ENCODE assay signal across 8 cellular contexts in genomic region chr17:21125862-21126261, GRCh38. TPM values are rescaled to one million over a fixed set of nuclear protein-coding genes. Genes with fewer than 3 reads are reported as not detected.
A peak's percentile ranks its signal among the peaks of the same experiment; 100 is the strongest.
DNase-seq lines count a peak whose midpoint lies in the region; TF ChIP-seq lines count a peak whose summit lies in the region.

No MANE protein-coding gene starts in this region.

- H3K23ac ChIP-seq in mesenchymal stem cell (ENCODE audit: low read length in 2 of 2) = no peak overlapping the region

- no peaks in the 10 kb centered on the region for H3K27me3 ChIP-seq in CD8-positive, alpha-beta memory T cell (ENCODE audit: insufficient read depth, low read length, poor library complexity, severe bottlenecking)
- H3K27me3 ChIP-seq in OCI-LY3 (ENCODE audit: low read depth, low read length) (no peaks in the 10 kb centered on the region), osteoblast (ENCODE audit: insufficient read depth, low read length) (peaks cover 11% of the 10 kb centered on the region), mesenchymal stem cell (ENCODE audit: control insufficient read depth in 1 of 2, insufficient read depth in 1 of 2, low read length in 2 of 2) (peaks cover 3 to 9% of the 10 kb centered on the region in 2 experiments)

- H3K9ac ChIP-seq in OCI-LY3 (ENCODE audit: low read length) (0 out of 2 replicates have a peak overlapping the region, but pooled peaks have one; percentile 63), mesenchymal stem cell (ENCODE audit: low read length) (no peak overlapping the region)

- no peak overlapping the region for H2BK12ac ChIP-seq in mesenchymal stem cell (ENCODE audit: low read length in 2 of 2)

- H3K79me2 ChIP-seq in OCI-LY3 (ENCODE audit: low read length) (peaks cover 11% of the 10 kb centered on the region), osteoblast (ENCODE audit: insufficient read depth, low read length) (peaks cover 23% of the 10 kb centered on the region)

- no peak overlapping the region for H3K14ac ChIP-seq in mesenchymal stem cell (ENCODE audit: low read length in 2 of 2)

- no peak overlapping the region for H2BK15ac ChIP-seq in mesenchymal stem cell (ENCODE audit: low read depth, poor library complexity, severe bottlenecking)

- peaks cover 29 to 34% (median 33%) of the 10 kb centered on the region in 3 donors for H3K4me1 Mint-ChIP-seq in CD8-positive, alpha-beta memory T cell
- H3K4me1 Mint-ChIP-seq in activated naive CD4-positive, alpha-beta T cell treated with anti-CD3 and anti-CD28 coated beads, Interleukin-2, amount 10 ng/mL, durations not matched to agents 7 days and 5 days = peaks cover 37% of the 10 kb centered on the region

- H3K4me3 ChIP-seq in CD8-positive, alpha-beta memory T cell (ENCODE audit: low read length) = peak overlapping the region; percentile 88
- H3K4me3 ChIP-seq in OCI-LY3 (ENCODE audit: low read length) (peak overlapping the region; percentile 92), osteoblast (ENCODE audit: insufficient read depth, low read length) (no peak overlapping the region), mesenchymal stem cell (ENCODE audit: insufficient read depth in 1 of 2, low read depth in 1 of 2, low read length in 2 of 2) (peak overlapping the region in 1 of 2 experiments; percentile 97)

- peak overlapping the region; percentile 93 to 99 (median 96) for H3K27ac Mint-ChIP-seq in CD8-positive, alpha-beta memory T cell
- peak overlapping the region; percentile 93 for H3K27ac Mint-ChIP-seq in activated naive CD4-positive, alpha-beta T cell treated with anti-CD3 and anti-CD28 coated beads, Interleukin-2, amount 10 ng/mL, durations not matched to agents 7 days and 5 days

- no peaks in the 10 kb centered on the region for H3K9me3 Mint-ChIP-seq in CD8-positive, alpha-beta memory T cell
- H3K9me3 Mint-ChIP-seq in activated naive CD4-positive, alpha-beta T cell treated with anti-CD3 and anti-CD28 coated beads, Interleukin-2, amount 10 ng/mL, durations not matched to agents 7 days and 5 days = no peaks in the 10 kb centered on the region

- H2BK120ac ChIP-seq in mesenchymal stem cell (ENCODE audit: low read depth, low read length) = no peak overlapping the region

- H3K36me3 Mint-ChIP-seq in CD8-positive, alpha-beta memory T cell = peaks cover 0 to 10% (median 0%) of the 10 kb centered on the region in 3 donors
- peaks cover 4% of the 10 kb centered on the region for H3K36me3 Mint-ChIP-seq in activated naive CD4-positive, alpha-beta T cell treated with anti-CD3 and anti-CD28 coated beads, Interleukin-2, amount 10 ng/mL, durations not matched to agents 7 days and 5 days

- 71% methylated on average over 4 of the region's 6 CpGs for WGBS in mesenchymal stem cell

- no peak overlapping the region for H3K4ac ChIP-seq in mesenchymal stem cell (ENCODE audit: low read depth in 1 of 2, low read length in 2 of 2)

- H3K18ac ChIP-seq in mesenchymal stem cell (ENCODE audit: low read depth in 1 of 2, low read length in 2 of 2) = no peak overlapping the region

- H2BK5ac ChIP-seq in mesenchymal stem cell (ENCODE audit: low read depth, low read length, poor library complexity, severe bottlenecking) = no peak overlapping the region

- H3K36me3 ChIP-seq in CD8-positive, alpha-beta memory T cell (ENCODE audit: insufficient read depth, low read length) = no peaks in the 10 kb centered on the region
- H3K36me3 ChIP-seq in OCI-LY3 (replicated peaks; ENCODE audit: low read depth, low read length) (no peaks in the 10 kb centered on the region), osteoblast (ENCODE audit: insufficient read depth, low read length) (no peaks in the 10 kb centered on the region), mesenchymal stem cell (ENCODE audit: control insufficient read depth in 1 of 2, insufficient read depth in 2 of 2, low read depth in 1 of 2, low read length in 2 of 2) (no peaks in the 10 kb centered on the region)

- no peak overlapping the region for H4K8ac ChIP-seq in mesenchymal stem cell (ENCODE audit: low read length)

- H4K20me1 ChIP-seq in OCI-LY3 (ENCODE audit: insufficient read depth, low read length) (no peaks in the 10 kb centered on the region), osteoblast (ENCODE audit: insufficient read depth, low read length) (no peaks in the 10 kb centered on the region)

- peak overlapping the region; percentile 77 for H3K4me2 ChIP-seq in OCI-LY3 (ENCODE audit: low read length)
- H3K4me2 ChIP-seq in osteoblast (ENCODE audit: insufficient read depth, low read length) = peak overlapping the region; percentile 89
- no peak overlapping the region for H3K4me2 ChIP-seq in mesenchymal stem cell (ENCODE audit: low read length, poor library complexity, severe bottlenecking)

- CTCF ChIA-PET in CD8-positive, alpha-beta memory T cell (lab: Charles Lee) = interaction anchor here (1.3 to 2.2 kb wide), 3 partner anchors 83 to 387 kb away, joined by 3 to 8 read pairs (median 4); no protein-coding TSS in a partner anchor
- CTCF ChIA-PET in activated naive CD4-positive, alpha-beta T cell treated with anti-CD3 and anti-CD28 coated beads, Interleukin-2, amount 10 ng/mL, durations not matched to agents 7 days and 5 days (lab: Charles Lee) = no interaction called here

- in situ Hi-C loops in ACHN (cut with HindIII; ENCODE audit: low pct_ligation_motif_present, low pct_unique_long_range_greater_than_20kb, low sequenced_read_pairs) = no loop called here

- H2AFZ ChIP-seq in OCI-LY3 (ENCODE audit: low read depth, low read length) (peak overlapping the region; percentile 91; the same call in 1 of the 2 replicates), osteoblast (ENCODE audit: low read length) (no peak overlapping the region), mesenchymal stem cell (ENCODE audit: low read depth, low read length) (no peak overlapping the region)

- H3K27ac ChIP-seq in CD8-positive, alpha-beta memory T cell (ENCODE audit: low read depth, low read length) = peak overlapping the region; percentile 89
- H3K27ac ChIP-seq in OCI-LY3 (ENCODE audit: low read length) (no peak overlapping the region), osteoblast (ENCODE audit: low read depth, low read length) (no peak overlapping the region), mesenchymal stem cell (ENCODE audit: low read length, poor library complexity, severe bottlenecking) (no peak overlapping the region)

- peak overlapping the region; percentile 89 to 98 (median 95) for H3K4me3 Mint-ChIP-seq in CD8-positive, alpha-beta memory T cell
- peak overlapping the region; percentile 87 for H3K4me3 Mint-ChIP-seq in activated naive CD4-positive, alpha-beta T cell treated with anti-CD3 and anti-CD28 coated beads, Interleukin-2, amount 10 ng/mL, durations not matched to agents 7 days and 5 days

- H3K79me1 ChIP-seq in mesenchymal stem cell (replicated peaks; ENCODE audit: low read length, poor library complexity, severe bottlenecking) = peaks cover 12% of the 10 kb centered on the region

- POLR2A ChIA-PET in CD8-positive, alpha-beta memory T cell (lab: Charles Lee) = interaction anchor here (0.6 to 2.2 kb wide), 3 partner anchors 82 to 216 kb away, joined by 3 to 8 read pairs (median 5); partner anchors contain the start of gene USP22

- H4K91ac ChIP-seq in mesenchymal stem cell (ENCODE audit: low read length) = no peak overlapping the region

- peak; percentile 52 to 72 (median 68) for DNase-seq in CD8-positive, alpha-beta memory T cell
- DNase-seq in activated naive CD4-positive, alpha-beta T cell treated with anti-CD3 and anti-CD28 coated beads, Interleukin-2, amount 10 ng/mL, durations not matched to agents 7 days and 5 days = peak; percentile 82
- DNase-seq in osteoblast (ENCODE audit: insufficient read length, low spot score, missing footprints) (no peak), ACHN (no peak), foreskin melanocyte (no peak), mesenchymal stem cell (no peak), NCI-H2227 (lab: John Stamatoyannopoulos, UW; ENCODE audit: unreplicated experiment) (no peak)

- no peaks in the 10 kb centered on the region for H3K9me3 ChIP-seq in CD8-positive, alpha-beta memory T cell (ENCODE audit: low read length)
- H3K9me3 ChIP-seq in OCI-LY3 (ENCODE audit: insufficient read depth, low read length) = no peaks in the 10 kb centered on the region
- H3K9me3 ChIP-seq in osteoblast (ENCODE audit: low read depth, low read length) = no peaks in the 10 kb centered on the region
- no peaks in the 10 kb centered on the region for H3K9me3 ChIP-seq in mesenchymal stem cell (ENCODE audit: control insufficient read depth, low read length)

- H3K27me3 Mint-ChIP-seq in CD8-positive, alpha-beta memory T cell = no peaks in the 10 kb centered on the region
- peaks cover 3% of the 10 kb centered on the region for H3K27me3 Mint-ChIP-seq in activated naive CD4-positive, alpha-beta T cell treated with anti-CD3 and anti-CD28 coated beads, Interleukin-2, amount 10 ng/mL, durations not matched to agents 7 days and 5 days

- no peak overlapping the region for H2AK5ac ChIP-seq in mesenchymal stem cell (ENCODE audit: low read length, severe bottlenecking)

- TF ChIP-seq CTCF in OCI-LY3 (IDR thresholded peaks at IDR 0.05; ENCODE audit: low read depth, low read length) = no peak
- no peak for TF ChIP-seq CTCF in osteoblast (IDR thresholded peaks at IDR 0.05; ENCODE audit: extremely low read depth, low read depth, low read length)

- H3K4me1 ChIP-seq in CD8-positive, alpha-beta memory T cell (ENCODE audit: insufficient read depth, low read length) = peaks cover 24% of the 10 kb centered on the region
- H3K4me1 ChIP-seq in OCI-LY3 (ENCODE audit: low read length) (no peaks in the 10 kb centered on the region; the same call in 1 of the 2 replicates), osteoblast (ENCODE audit: insufficient read depth, low read length) (peaks cover 13% of the 10 kb centered on the region), mesenchymal stem cell (ENCODE audit: control insufficient read depth, insufficient read depth, low read depth, low read length) (no peaks in the 10 kb centered on the region)

RNA-seq across cellular contexts. Expression of gene DHRS7B, which starts 0.9 kb away (rescaled TPM):
- total RNA-seq in CD8-positive, alpha-beta memory T cell = 10 to 100 TPM; 25.7 to 27.5 TPM
- polyA plus RNA-seq in CD8-positive, alpha-beta memory T cell = 9.0 TPM
- total RNA-seq in osteoblast = 15.2 and 19.4 TPM in 2 replicates
- 16.8 TPM for polyA plus RNA-seq in mesenchymal stem cell (2013, experiment 1 of 2)
- 18.0 TPM for polyA plus RNA-seq in mesenchymal stem cell (2013, experiment 2 of 2)

Comparison
In these comparisons a context has a peak if more than half of its experiments do, and no peak if none do; other contexts are left out.
1. DNase-seq: peak in CD8-positive, alpha-beta memory T cell (5 of 5) and activated naive CD4-positive, alpha-beta T cell treated with anti-CD3 and anti-CD28 coated beads, Interleukin-2, amount 10 ng/mL, durations not matched to agents 7 days and 5 days (single experiment); none in osteoblast (single experiment), ACHN (single experiment), foreskin melanocyte (single experiment), mesenchymal stem cell (single experiment) and NCI-H2227 (single experiment).